8 cellular contexts compared by ENCODE assay signal in genomic region chr7:85554294-85554877, GRCh38.
DNase-seq lines count a peak whose midpoint lies in the region; ATAC-seq and TF ChIP-seq lines count a peak whose summit lies in the region.

No MANE protein-coding gene starts in this region.

- no peak overlapping the region for H3K4me3 ChIP-seq in tibial artery

- DNase-seq in COLO829 (ENCODE audit: low spot score) (peak; percentile 53), NCI-H2171 treated with DMSO at 0.1 percent for 48 hours (lab: John Stamatoyannopoulos, UW) (peak; percentile 51), amniotic epithelial cell (ENCODE audit: low read depth) (peak; percentile 77), iPS-NIHi7 (ENCODE audit: extremely low spot score) (peak; percentile 28), tibial artery (no peak)
- DNase-seq in effector CD8-positive, alpha-beta T cell (lab: John Stamatoyannopoulos, UW), result no peak

- no peak overlapping the region for H3K27ac ChIP-seq in tibial artery

- no peaks in the 10 kb centered on the region for H3K36me3 ChIP-seq in tibial artery

- peak; percentile 65 to 74 for TF ChIP-seq CTCF in tibial artery (IDR thresholded peaks at IDR 0.05)

- H3K4me1 ChIP-seq in tibial artery, result no peaks in the 10 kb centered on the region

- no peaks in the 10 kb centered on the region for H3K27me3 ChIP-seq in tibial artery

- intact Hi-C loops in tibial artery (cut with DNase I; ENCODE audit: low total_unique reads), result loop anchor here (5.0 kb wide), 1 partner anchor 512 kb away; no protein-coding TSS in a partner anchor

- H3K9me3 ChIP-seq in tibial artery, result no peaks in the 10 kb centered on the region

- ATAC-seq in GM18868 (IDR thresholded peaks at IDR 0.05; ENCODE audit: unreplicated experiment), result peak; percentile 83
- ATAC-seq in HG03095 (IDR thresholded peaks at IDR 0.05; ENCODE audit: unreplicated experiment), result peak; percentile 76

Comparison
In these comparisons a context has a peak if more than half of its experiments do, and no peak if none do; other contexts are left out.
1. DNase-seq: peak in COLO829 (single experiment), NCI-H2171 treated with DMSO at 0.1 percent for 48 hours (single experiment), amniotic epithelial cell (single experiment) and iPS-NIHi7 (single experiment); none in tibial artery (0 of 2) and effector CD8-positive, alpha-beta T cell (single experiment).